1 cellular context compared by ENCODE assay signal in genomic region chr17:75410141-75410540, GRCh38.
TF ChIP-seq lines count a peak whose summit lies in the region.

No MANE protein-coding gene starts in this region.

TF ChIP-seq in IMR-90, 13 proteins besides CTCF, POLR2A, EP300 and RAD21:
- TF ChIP-seq BHLHE40 (IDR thresholded peaks at IDR 0.05; ENCODE audit: low read depth, low read length) (no peak), RCOR1 (IDR thresholded peaks at IDR 0.05; ENCODE audit: insufficient replicate concordance, low read length) (no peak), NFE2L2 (IDR thresholded peaks at IDR 0.05; ENCODE audit: low read depth, low read length) (no peak), FOS (IDR thresholded peaks at IDR 0.05; ENCODE audit: low read depth, low read length) (no peak), USF2 (IDR thresholded peaks at IDR 0.05; ENCODE audit: low read depth, low read length) (no peak), MXI1 (IDR thresholded peaks at IDR 0.05; ENCODE audit: borderline replicate concordance, low read depth, low read length) (no peak), SMC3 (IDR thresholded peaks at IDR 0.05; ENCODE audit: low read depth, low read length) (no peak), CHD1 (IDR thresholded peaks at IDR 0.05; ENCODE audit: low read depth, low read length) (no peak), CEBPB (IDR thresholded peaks at IDR 0.05; ENCODE audit: low read depth, low read length) (no peak), RFX5 (IDR thresholded peaks at IDR 0.05; ENCODE audit: low read depth, low read length) (no peak), MAZ (IDR thresholded peaks at IDR 0.05; ENCODE audit: borderline replicate concordance, low read depth, low read length) (no peak), ELK1 (IDR thresholded peaks at IDR 0.05; ENCODE audit: borderline replicate concordance, low read depth, low read length) (no peak), MAFK (IDR thresholded peaks at IDR 0.05; ENCODE audit: low read depth, low read length) (no peak)
